Comparison of ENCODE assay signal across 10 cellular contexts in genomic region chr11:126265801-126266200, GRCh38. TPM values are rescaled to one million over a fixed set of nuclear protein-coding genes. Genes with fewer than 3 reads are reported as not detected.
A peak's percentile ranks its signal among the peaks of the same experiment; 100 is the strongest.
DNase-seq lines count a peak whose midpoint lies in the region; ATAC-seq and TF ChIP-seq lines count a peak whose summit lies in the region.
"Had no signal": no experiment of that assay in that cellular context is flagged by ENCODE, and none has a peak within 500 bp of the region (broad histone marks: within the 10 kb centered on the region; RNA-seq: fewer than 3 reads in every experiment).

No MANE protein-coding gene starts in this region.

- peaks cover 91% of the 10 kb centered on the region for H3K36me3 Mint-ChIP-seq in CD4-positive, alpha-beta T cell (ENCODE audit: low read depth)

- 76 to 92% methylated on average over 4 to 7 of the region's 8 CpGs for WGBS in esophagus squamous epithelium, 2 donors
- 84 to 92% methylated on average over 8 of the region's 8 CpGs for WGBS in thyroid gland, 2 donors

- H3K27ac ChIP-seq in CD4-positive, alpha-beta T cell (ENCODE audit: low read depth, low read length), result no peak overlapping the region
- H3K27ac ChIP-seq in esophagus squamous epithelium, result no peak overlapping the region
- no peak overlapping the region for H3K27ac ChIP-seq in thyroid gland

- H3K27me3 ChIP-seq in CD4-positive, alpha-beta T cell (ENCODE audit: control insufficient read depth, insufficient read depth, low read length), result no peaks in the 10 kb centered on the region
- H3K27me3 ChIP-seq in esophagus squamous epithelium (no peaks in the 10 kb centered on the region), thyroid gland (no peaks in the 10 kb centered on the region)

- peaks cover 28 to 66% (median 38%) of the 10 kb centered on the region in 3 donors for H3K36me3 ChIP-seq in esophagus squamous epithelium
- peaks cover 53 to 55% of the 10 kb centered on the region in 2 donors for H3K36me3 ChIP-seq in thyroid gland

- no peaks in the 10 kb centered on the region for H3K27me3 Mint-ChIP-seq in CD4-positive, alpha-beta T cell

- peak overlapping the region; percentile 46 for H3K4me3 Mint-ChIP-seq in CD4-positive, alpha-beta T cell

- CTCF ChIA-PET in CD4-positive, alpha-beta T cell (lab: Charles Lee), result no interaction called here

- H3K4me1 ChIP-seq in esophagus squamous epithelium, result peaks cover 8 to 28% (median 16%) of the 10 kb centered on the region in 3 donors
- H3K4me1 ChIP-seq in thyroid gland, result peaks cover 8 to 11% of the 10 kb centered on the region in 2 donors

- TF ChIP-seq CTCF in CD4-positive, alpha-beta T cell (IDR thresholded peaks at IDR 0.05), result no peak
- TF ChIP-seq CTCF in NB4 (IDR thresholded peaks at IDR 0.05; ENCODE audit: low read depth, low read length), result no peak
- TF ChIP-seq CTCF in esophagus squamous epithelium (IDR thresholded peaks at IDR 0.05), result no peak
- TF ChIP-seq CTCF in thyroid gland (IDR thresholded peaks at IDR 0.05), result no peak

- ATAC-seq in CD4-positive, alpha-beta T cell (ENCODE audit: poor library complexity), result no peak
- ATAC-seq: left ventricle myocardium superior had no signal

- intact Hi-C loops in CD4-positive, alpha-beta T cell (cut with DNase I, micrococcal nuclease), result loop anchor here (5.0 kb wide), 5 partner anchors 36 to 694 kb away; partner anchors contain the start of genes DCPS (in 1 of the 2), DDX25 (in 1 of the 2), FAM118B (in 1 of the 2) and HYLS1 (in 1 of the 2)
- intact Hi-C loops in esophagus squamous epithelium (cut with DNase I), result no loop called here
- intact Hi-C loops in thyroid gland (cut with DNase I), result loop anchor here (5.0 kb wide), 1 partner anchor 54 kb away; the partner anchor contains the start of genes FAM118B and RPUSD4

- no peak for TF ChIP-seq POLR2A in NB4 (IDR thresholded peaks at IDR 0.05; ENCODE audit: extremely low read depth, insufficient read length)
- TF ChIP-seq POLR2A in esophagus squamous epithelium (IDR thresholded peaks at IDR 0.05), result no peak
- no peak for TF ChIP-seq POLR2A in thyroid gland (IDR thresholded peaks at IDR 0.05)

- no peaks in the 10 kb centered on the region for H3K9me3 Mint-ChIP-seq in CD4-positive, alpha-beta T cell

- H3K4me3 ChIP-seq in NB4 (ENCODE audit: low read depth, low read length) (no peak overlapping the region), esophagus squamous epithelium (no peak overlapping the region), thyroid gland (replicated peaks in 1 of 3) (no peak overlapping the region)

- DNase-seq in CD4-positive, alpha-beta T cell, result no peak
- DNase-seq in NB4 (ENCODE audit: low read depth), result peak; percentile 37
- peak; percentile 7 for DNase-seq in glomerular visceral epithelial cell (ENCODE audit: extremely low spot score)
- no peak for DNase-seq in esophagus squamous epithelium (lab: John Stamatoyannopoulos, UW)
- no peak for DNase-seq in thyroid gland
- DNase-seq in LoVo (ENCODE audit: low spot score), result no peak
- DNase-seq: DMS79 treated with DMSO at 0.1 percent for 48 hours, HCEC 1CT, left ventricle myocardium superior, NCI-H187 treated with DMSO at 0.1 percent for 48 hours had no signal

- no peaks in the 10 kb centered on the region for H3K9me3 ChIP-seq in CD4-positive, alpha-beta T cell (ENCODE audit: control insufficient read depth, low read length)
- H3K9me3 ChIP-seq in esophagus squamous epithelium (no peaks in the 10 kb centered on the region), thyroid gland (no peaks in the 10 kb centered on the region)

- POLR2A ChIA-PET in CD4-positive, alpha-beta T cell (lab: Charles Lee), result interaction anchor here (0.7 kb wide), 1 partner anchor 20 kb away, joined by 3 read pairs; no protein-coding TSS in a partner anchor

- H3K4me1 Mint-ChIP-seq in CD4-positive, alpha-beta T cell (ENCODE audit: low read depth), result peaks cover 34% of the 10 kb centered on the region

- peak overlapping the region; percentile 6 for H3K27ac Mint-ChIP-seq in CD4-positive, alpha-beta T cell

RNA-seq across cellular contexts. Expression of gene SRPRA, which starts 2.9 kb away (rescaled TPM):
- 100 to 1,000 TPM; 198 to 206 TPM for total RNA-seq in CD4-positive, alpha-beta T cell
- 10 to 100 TPM; 60.2 to 82.0 (median 67.8) TPM for total RNA-seq in esophagus squamous epithelium
- total RNA-seq in thyroid gland, result 100 to 1,000 TPM in 3 of 4 donors, 10 to 100 TPM in 1; 95.3 to 153 (median 125) TPM

RNA-seq across cellular contexts. Expression of gene FOXRED1, which starts 3.2 kb away (rescaled TPM):
- total RNA-seq in CD4-positive, alpha-beta T cell, result 10 to 100 TPM; 25.3 to 29.0 TPM
- total RNA-seq in esophagus squamous epithelium, result 10 to 100 TPM in 3 of 4 donors, 1 to 10 TPM in 1; 7.5 to 31.4 (median 17.4) TPM
- total RNA-seq in thyroid gland, result 10 to 100 TPM; 13.3 to 25.8 (median 20.2) TPM

RNA-seq across cellular contexts. Expression of gene TIRAP, which starts 17.1 kb away (rescaled TPM):
- 1 to 10 TPM; 7.7 to 7.9 TPM for total RNA-seq in CD4-positive, alpha-beta T cell
- total RNA-seq in esophagus squamous epithelium (1 to 10 TPM; 3.9 to 8.8 (median 7.3) TPM), thyroid gland (10 to 100 TPM in 2 of 4 donors, 1 to 10 TPM in 2; 9.2 to 13.1 (median 10.1) TPM)

RNA-seq across cellular contexts. Expression of gene DCPS, which starts 38.1 kb away (rescaled TPM):
- total RNA-seq in CD4-positive, alpha-beta T cell, result 1 to 10 TPM; 6.2 to 6.3 TPM
- total RNA-seq in esophagus squamous epithelium (10 to 100 TPM; 12.0 to 25.7 (median 14.9) TPM), thyroid gland (10 to 100 TPM in 3 of 4 donors, 1 to 10 TPM in 1; 6.1 to 18.9 (median 13.9) TPM)

RNA-seq across cellular contexts. Expression of gene FAM118B, which starts 54.2 kb away (rescaled TPM):
- total RNA-seq in CD4-positive, alpha-beta T cell, result 1 to 10 TPM; 1.0 to 1.8 TPM
- total RNA-seq in esophagus squamous epithelium (10 to 100 TPM in 3 of 4 donors, 1 to 10 TPM in 1; 6.5 to 18.5 (median 13.6) TPM), thyroid gland (10 to 100 TPM; 21.7 to 25.0 (median 23.3) TPM)

Comparison
In these comparisons a context has a peak if more than half of its experiments do, and no peak if none do; other contexts are left out.
1. DNase-seq: peak in NB4 (single experiment) and glomerular visceral epithelial cell (single experiment); none in CD4-positive, alpha-beta T cell (0 of 10), esophagus squamous epithelium (single experiment), thyroid gland (0 of 2) and LoVo (single experiment).